In the genomic region with DNA sequence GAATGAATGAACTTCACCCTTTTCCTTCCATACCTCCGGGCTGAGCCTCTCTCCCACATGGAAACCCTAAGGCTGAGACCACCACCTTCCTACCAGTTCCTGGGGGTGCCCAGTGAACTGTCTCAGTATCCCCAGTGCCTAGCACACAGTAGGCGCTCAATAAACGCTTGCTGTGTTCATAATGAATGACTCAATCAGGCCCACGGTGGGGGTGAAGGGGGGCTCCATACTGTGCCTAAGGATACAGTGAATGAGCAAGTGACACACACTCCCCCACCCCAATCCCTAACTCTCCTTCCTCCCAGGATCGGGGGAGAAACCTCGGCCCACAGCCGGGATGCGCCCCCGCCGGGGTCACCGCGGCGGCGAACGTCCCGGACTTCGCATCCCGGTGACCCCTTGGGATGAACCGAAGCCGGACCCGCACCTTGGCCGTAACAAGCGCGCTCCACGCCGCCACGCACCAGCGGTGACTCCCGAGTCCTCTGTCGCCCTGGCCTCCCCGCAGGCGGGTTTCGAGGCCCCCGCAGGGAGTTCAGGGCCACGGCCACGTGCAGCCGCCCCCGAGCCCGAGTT, we compare ENCODE assay signal across 9 cellular contexts.
A peak's percentile ranks its signal among the peaks of the same experiment; 100 is the strongest.
DNase-seq lines count a peak whose midpoint lies in the region; ATAC-seq lines count a peak whose summit lies in the region.
"Had no signal": no experiment of that assay in that cellular context is flagged by ENCODE, and none has a peak within 500 bp of the region (broad histone marks: within the 10 kb centered on the region; RNA-seq: fewer than 3 reads in every experiment).

No MANE protein-coding gene starts in this region.

- no peaks in the 10 kb centered on the region for H3K36me3 Mint-ChIP-seq in stimulated activated naive CD8-positive, alpha-beta T cell treated with anti-CD3 and anti-CD28 coated beads, Interleukin-15, Interleukin-2, amounts not matched to agents 100 ng/mL and 50 ng/mL, for 24 hours (ENCODE audit: low read depth)

- H3K9me3 ChIP-seq in duodenal mucosa (ENCODE audit: control insufficient read depth in 1 of 2, low read length in 2 of 2) (no peaks in the 10 kb centered on the region), mucosa of rectum (ENCODE audit: control insufficient read depth in 2 of 2, low read length in 2 of 2) (no peaks in the 10 kb centered on the region)

- H3K27ac Mint-ChIP-seq in stimulated activated naive CD8-positive, alpha-beta T cell treated with anti-CD3 and anti-CD28 coated beads, Interleukin-15, Interleukin-2, amounts not matched to agents 100 ng/mL and 50 ng/mL, for 24 hours, result no peak overlapping the region

- H3K4me3 Mint-ChIP-seq in stimulated activated naive CD8-positive, alpha-beta T cell treated with anti-CD3 and anti-CD28 coated beads, Interleukin-15, Interleukin-2, amounts not matched to agents 100 ng/mL and 50 ng/mL, for 24 hours, result peak overlapping the region; percentile 77

- peaks cover 52 to 54% of the 10 kb centered on the region in 2 donors for H3K27me3 ChIP-seq in duodenal mucosa (ENCODE audit: control insufficient read depth in 1 of 2, insufficient read depth in 2 of 2, low read length in 2 of 2)
- peaks cover 17 to 18% of the 10 kb centered on the region in 2 donors for H3K27me3 ChIP-seq in mucosa of rectum (ENCODE audit: control insufficient read depth in 2 of 2, insufficient read depth in 2 of 2, low read length in 2 of 2)

- no peaks in the 10 kb centered on the region for H3K4me1 ChIP-seq in duodenal mucosa (ENCODE audit: control insufficient read depth in 1 of 2, insufficient read depth in 2 of 2, low read length in 2 of 2)
- peaks cover 0 to 3% of the 10 kb centered on the region in 2 donors for H3K4me1 ChIP-seq in mucosa of rectum (ENCODE audit: control insufficient read depth in 2 of 2, insufficient read depth in 2 of 2, low read length in 2 of 2)

- no peaks in the 10 kb centered on the region for H3K9me3 Mint-ChIP-seq in stimulated activated naive CD8-positive, alpha-beta T cell treated with anti-CD3 and anti-CD28 coated beads, Interleukin-15, Interleukin-2, amounts not matched to agents 100 ng/mL and 50 ng/mL, for 24 hours

- H3K27me3 Mint-ChIP-seq in stimulated activated naive CD8-positive, alpha-beta T cell treated with anti-CD3 and anti-CD28 coated beads, Interleukin-15, Interleukin-2, amounts not matched to agents 100 ng/mL and 50 ng/mL, for 24 hours, result peaks cover 74% of the 10 kb centered on the region

- no peak for ATAC-seq in stimulated activated naive CD8-positive, alpha-beta T cell treated with anti-CD3 and anti-CD28 coated beads, Interleukin-15, Interleukin-2, amounts not matched to agents 100 U/mL and 50 U/mL, for 24 hours
- ATAC-seq in HG03342 (IDR thresholded peaks at IDR 0.05; ENCODE audit: unreplicated experiment) (no peak), GM18867 (IDR thresholded peaks at IDR 0.05; ENCODE audit: unreplicated experiment) (no peak)

- DNase-seq in stimulated activated naive CD8-positive, alpha-beta T cell treated with anti-CD3 and anti-CD28 coated beads, Interleukin-15, Interleukin-2, amounts not matched to agents 100 U/mL and 50 U/mL, for 24 hours, result no peak
- DNase-seq in COLO668 (lab: John Stamatoyannopoulos, UW; ENCODE audit: unreplicated experiment), result no peak
- no peak for DNase-seq in DMS79 (lab: John Stamatoyannopoulos, UW)
- DNase-seq: NCI-H524 treated with DMSO at 0.1 percent for 48 hours had no signal

- H3K36me3 ChIP-seq in duodenal mucosa (ENCODE audit: control insufficient read depth in 1 of 2, insufficient read depth in 2 of 2, low read length in 2 of 2) (no peaks in the 10 kb centered on the region), mucosa of rectum (ENCODE audit: control insufficient read depth in 2 of 2, insufficient read depth in 2 of 2, low read length in 2 of 2) (no peaks in the 10 kb centered on the region)

- H3K9ac ChIP-seq in duodenal mucosa (ENCODE audit: low read depth in 1 of 2, low read length in 2 of 2) (no peak overlapping the region), mucosa of rectum (ENCODE audit: low read depth in 1 of 2, low read length in 2 of 2) (peak overlapping the region in 1 of 2 donors; percentile 68)

- H3K27ac ChIP-seq in duodenal mucosa (ENCODE audit: low read depth, low read length) (no peak overlapping the region), mucosa of rectum (ENCODE audit: low read depth in 2 of 2, low read length in 2 of 2) (no peak overlapping the region)

- H3K4me3 ChIP-seq in duodenal mucosa (ENCODE audit: low read depth in 1 of 2, low read length in 2 of 2) (peak overlapping the region; percentile 15 to 28), mucosa of rectum (ENCODE audit: low read length in 2 of 2) (peak overlapping the region; percentile 59 to 60)

- peaks cover 8% of the 10 kb centered on the region for H3K4me1 Mint-ChIP-seq in stimulated activated naive CD8-positive, alpha-beta T cell treated with anti-CD3 and anti-CD28 coated beads, Interleukin-15, Interleukin-2, amounts not matched to agents 100 ng/mL and 50 ng/mL, for 24 hours (ENCODE audit: low read depth)
